8 cellular contexts compared by ENCODE assay signal in the genomic region with DNA sequence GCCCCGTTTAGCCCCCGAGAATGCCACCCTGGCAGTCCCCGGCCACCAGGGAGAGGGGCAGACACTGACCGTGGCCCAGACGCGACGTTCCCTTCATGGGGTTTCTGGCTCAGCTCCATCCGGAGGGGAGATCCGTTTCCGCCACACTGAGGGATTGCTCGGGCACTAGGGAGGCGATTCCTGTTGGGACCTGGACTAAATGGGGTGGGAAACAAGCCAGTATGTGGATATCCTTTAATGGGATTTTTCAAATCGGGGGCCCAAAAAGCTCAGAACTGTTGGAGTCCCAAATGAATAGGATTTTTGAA. TPM values are rescaled to one million over a fixed set of nuclear protein-coding genes. Genes with fewer than 3 reads are reported as not detected.
A peak's percentile ranks its signal among the peaks of the same experiment; 100 is the strongest.
DNase-seq lines count a peak whose midpoint lies in the region; ATAC-seq and TF ChIP-seq lines count a peak whose summit lies in the region.
"Not testable (repeated sequence)": the region's sequence is repeated elsewhere in the genome, so short reads cannot be mapped to it uniquely, and the experiment has no call there.

No MANE protein-coding gene starts in this region.

- CTCF ChIA-PET in CD8-positive, alpha-beta memory T cell (lab: Charles Lee): not testable (repeated sequence)

- H3K4me3 ChIP-seq in CD8-positive, alpha-beta memory T cell (ENCODE audit: low read length): not testable (repeated sequence)
- H3K4me3 ChIP-seq in ascending aorta (peak overlapping the region; percentile 77 to 97), esophagus (ENCODE audit: low read depth in 1 of 2, low read length in 2 of 2) (peak overlapping the region; percentile 62 to 70), kidney epithelial cell (ENCODE audit: low read depth, low read length) (peak overlapping the region; percentile 50), neutrophil (ENCODE audit: low read depth in 1 of 2, low read length in 1 of 2) (peak overlapping the region; percentile 71 to 76), thymus (ENCODE audit: low read length) (peak overlapping the region; percentile 62)

- POLR2A ChIA-PET in CD8-positive, alpha-beta memory T cell (lab: Charles Lee): not testable (repeated sequence)

- DNase-seq in CD8-positive, alpha-beta memory T cell: peak in 1 of 5 donors; percentile 6
- DNase-seq in T-helper 17 cell; ascending aorta (ENCODE audit: low spot score in 2 of 2); kidney epithelial cell (ENCODE audit: low read depth): not testable (repeated sequence)

- H3K27me3 Mint-ChIP-seq in CD8-positive, alpha-beta memory T cell; T-helper 17 cell: not testable (repeated sequence)

- not testable (repeated sequence) for H3K27ac ChIP-seq in CD8-positive, alpha-beta memory T cell (ENCODE audit: low read depth, low read length); esophagus (ENCODE audit: low read depth in 2 of 2, low read length in 1 of 2); thymus (ENCODE audit: low read depth)
- peak overlapping the region; percentile 57 to 70 for H3K27ac ChIP-seq in ascending aorta
- peak overlapping the region; percentile 82 for H3K27ac ChIP-seq in neutrophil

- not testable (repeated sequence) for TF ChIP-seq CTCF in ascending aorta (IDR thresholded peaks at IDR 0.05); kidney epithelial cell (IDR thresholded peaks at IDR 0.05; ENCODE audit: insufficient read depth, low read length, poor library complexity, severe bottlenecking); neutrophil (IDR thresholded peaks at IDR 0.05)

- not testable (repeated sequence) for H3K4me1 ChIP-seq in CD8-positive, alpha-beta memory T cell (ENCODE audit: insufficient read depth, low read length); ascending aorta; esophagus (ENCODE audit: control insufficient read depth in 2 of 2, insufficient read depth in 2 of 2, low read length in 1 of 2); neutrophil (ENCODE audit: control insufficient read depth in 1 of 2, insufficient read depth in 1 of 2, low read depth in 1 of 2, low read length in 1 of 2); thymus (ENCODE audit: control insufficient read depth, insufficient read depth, low read length)

- not testable (repeated sequence) for H3K36me3 ChIP-seq in CD8-positive, alpha-beta memory T cell (ENCODE audit: insufficient read depth, low read length); ascending aorta; esophagus (ENCODE audit: control insufficient read depth in 2 of 2, insufficient read depth in 2 of 2, low read length in 1 of 2); kidney epithelial cell (ENCODE audit: control insufficient read depth, insufficient read depth, low read length); neutrophil; thymus (ENCODE audit: control insufficient read depth, insufficient read depth)

- H3K4me1 Mint-ChIP-seq in CD8-positive, alpha-beta memory T cell: peaks cover 9 to 19% (median 15%) of the 10 kb centered on the region in 3 donors
- H3K4me1 Mint-ChIP-seq in T-helper 17 cell: not testable (repeated sequence)

- H3K9me3 ChIP-seq in CD8-positive, alpha-beta memory T cell (ENCODE audit: low read length); T-helper 17 cell (ENCODE audit: control insufficient read depth, low read length, poor library complexity, severe bottlenecking); ascending aorta; esophagus (ENCODE audit: control insufficient read depth in 2 of 2, insufficient read depth in 1 of 2, low read depth in 1 of 2, low read length in 1 of 2); neutrophil; thymus (ENCODE audit: control insufficient read depth): not testable (repeated sequence)

- intact Hi-C loops in ascending aorta (cut with DNase I): loop anchor here (10.0 kb wide), 1 partner anchor 474 kb away; no protein-coding TSS in a partner anchor

- 1 to 2% methylated on average over 9 to 11 of the region's 13 CpGs for WGBS in esophagus, 2 donors
- 5% methylated on average over 13 of the region's 13 CpGs for WGBS in thymus

- H3K36me3 Mint-ChIP-seq in CD8-positive, alpha-beta memory T cell: peaks cover 0 to 16% (median 0%) of the 10 kb centered on the region in 3 donors
- not testable (repeated sequence) for H3K36me3 Mint-ChIP-seq in T-helper 17 cell (ENCODE audit: low read depth)

- peak overlapping the region in 2 of 8 donors; percentile 50 to 72 for H3K27ac Mint-ChIP-seq in CD8-positive, alpha-beta memory T cell
- H3K27ac Mint-ChIP-seq in T-helper 17 cell: peak overlapping the region; percentile 78

- H3K9me3 Mint-ChIP-seq in CD8-positive, alpha-beta memory T cell: not testable (repeated sequence)

- H3K27me3 ChIP-seq in CD8-positive, alpha-beta memory T cell (ENCODE audit: insufficient read depth, low read length, poor library complexity, severe bottlenecking); ascending aorta; esophagus (ENCODE audit: control insufficient read depth in 1 of 2, insufficient read depth in 2 of 2, low read length in 2 of 2); kidney epithelial cell (ENCODE audit: control insufficient read depth, insufficient read depth, low read length); neutrophil; thymus (ENCODE audit: control insufficient read depth, insufficient read depth): not testable (repeated sequence)

- peak; percentile 16 for ATAC-seq in HG03139 (IDR thresholded peaks at IDR 0.05; ENCODE audit: unreplicated experiment)
- not testable (repeated sequence) for ATAC-seq in T-helper 17 cell

- peak overlapping the region; percentile 45 to 94 (median 80) for H3K4me3 Mint-ChIP-seq in CD8-positive, alpha-beta memory T cell
- peak overlapping the region; percentile 88 for H3K4me3 Mint-ChIP-seq in T-helper 17 cell

RNA-seq across cellular contexts. Expression of gene WASHC2A, which starts 0.6 kb away (rescaled TPM):
- total RNA-seq in CD8-positive, alpha-beta memory T cell: 10 to 100 TPM; 30.9 to 33.2 TPM
- 46.1 TPM for polyA plus RNA-seq in CD8-positive, alpha-beta memory T cell
- total RNA-seq in T-helper 17 cell: 10 to 100 TPM; 48.5 to 56.3 TPM
- 13.5 TPM for total RNA-seq in ascending aorta
- polyA plus RNA-seq in esophagus: 10 to 100 TPM; 10.9 to 12.9 TPM
- total RNA-seq in kidney epithelial cell: 52.6 and 53.7 TPM in 2 replicates
- 32.2 TPM for polyA plus RNA-seq in thymus
